Comparison of ENCODE assay signal across 9 cellular contexts in the genomic region with DNA sequence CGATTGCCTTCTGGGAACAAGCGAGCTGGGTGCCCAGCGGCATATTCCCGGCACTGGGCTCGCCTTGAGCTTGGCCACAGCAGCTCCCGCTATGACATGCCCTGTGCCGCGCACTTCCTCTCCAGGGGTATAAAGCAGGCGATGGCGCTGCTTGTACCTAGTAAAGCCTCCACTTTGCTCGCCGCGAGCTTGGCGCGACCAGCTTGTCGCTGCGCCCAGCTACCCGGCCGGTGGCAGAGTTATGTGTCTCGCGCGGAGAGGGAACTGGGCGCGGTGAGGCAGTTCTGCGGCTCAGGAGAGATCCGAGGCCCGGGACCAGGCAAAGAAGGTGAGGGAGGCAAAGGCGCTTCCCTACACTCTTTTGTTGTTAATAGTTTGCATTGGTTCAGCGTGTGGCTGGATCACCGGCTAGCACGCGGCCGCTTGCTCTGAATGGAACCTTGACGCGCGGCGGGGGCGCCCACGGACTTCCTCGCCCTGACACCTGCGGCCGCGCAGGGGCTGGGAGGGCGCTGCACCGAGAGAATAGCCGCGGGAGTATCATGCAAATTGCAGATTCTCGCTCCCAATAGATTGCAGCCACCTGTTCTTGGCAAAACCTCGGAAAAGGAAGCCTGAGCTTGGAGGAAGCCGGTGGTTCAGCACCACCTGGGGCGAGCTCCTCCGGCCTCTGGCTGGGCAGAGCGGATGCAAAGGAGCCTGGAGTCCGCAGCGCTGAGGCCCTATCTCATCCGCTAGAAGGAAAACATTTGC. TPM values are rescaled to one million over a fixed set of nuclear protein-coding genes. Genes with fewer than 3 reads are reported as not detected.
DNase-seq lines count a peak whose midpoint lies in the region; FAIRE-seq and TF ChIP-seq lines count a peak whose summit lies in the region.
"Had no signal": no experiment of that assay in that cellular context is flagged by ENCODE, and none has a peak within 500 bp of the region (broad histone marks: within the 10 kb centered on the region; RNA-seq: fewer than 3 reads in every experiment).

No MANE protein-coding gene starts in this region.

- no peak overlapping the region for H3K27ac ChIP-seq in WERI-Rb-1
- H3K27ac ChIP-seq in fibroblast of lung (ENCODE audit: insufficient read depth, low read length) = no peak overlapping the region
- no peak overlapping the region for H3K27ac ChIP-seq in small intestine (ENCODE audit: low read depth in 1 of 2, low read length in 1 of 2)
- no peak overlapping the region for H3K27ac ChIP-seq in ovary
- H3K27ac ChIP-seq: gastroesophageal sphincter had no signal

- H3K79me2 ChIP-seq in fibroblast of lung (ENCODE audit: control insufficient read depth, insufficient read depth, low read length) = peaks cover 19% of the 10 kb centered on the region

- peaks cover 2% of the 10 kb centered on the region for H4K20me1 ChIP-seq in fibroblast of lung (ENCODE audit: control insufficient read depth, extremely low read depth, insufficient read depth, low read length)

- TF ChIP-seq CTCF in GM13976 (IDR thresholded peaks at IDR 0.05; ENCODE audit: borderline replicate concordance, control extremely low read depth, extremely low read depth, insufficient read depth, missing control alignments) (peak; percentile 14), WERI-Rb-1 (IDR thresholded peaks at IDR 0.05; ENCODE audit: low read depth, low read length) (no peak), fibroblast of lung (conservative IDR thresholded peaks at IDR 0.05 in 1 of 2, IDR thresholded peaks at IDR 0.05 in 1 of 2; ENCODE audit: low read depth in 1 of 2, low read length in 2 of 2) (no peak), ovary (IDR thresholded peaks at IDR 0.05) (no peak)

- TF ChIP-seq EP300 in ovary (IDR thresholded peaks at IDR 0.05) = no peak

- H3K9me3 ChIP-seq in WERI-Rb-1 (ENCODE audit: severe bottlenecking) (peaks cover 9% of the 10 kb centered on the region), fibroblast of lung (ENCODE audit: control insufficient read depth, insufficient read depth, low read depth, low read length) (no peaks in the 10 kb centered on the region), small intestine (ENCODE audit: control insufficient read depth, low read depth) (no peaks in the 10 kb centered on the region), ovary (no peaks in the 10 kb centered on the region)
- H3K9me3 ChIP-seq: gastroesophageal sphincter had no signal

- peaks cover 69% of the 10 kb centered on the region for H3K27me3 ChIP-seq in WERI-Rb-1 (ENCODE audit: insufficient read depth, low read depth, severe bottlenecking)
- H3K27me3 ChIP-seq in fibroblast of lung (ENCODE audit: control insufficient read depth, insufficient read depth, low read length) = peaks cover 61% of the 10 kb centered on the region
- H3K27me3 ChIP-seq in small intestine (ENCODE audit: control insufficient read depth in 2 of 2, insufficient read depth in 2 of 2, low read length in 2 of 2) = peaks cover 34 to 48% of the 10 kb centered on the region in 2 donors
- peaks cover 12% of the 10 kb centered on the region for H3K27me3 ChIP-seq in ovary

- FAIRE-seq in small intestine (lab: Jason Lieb, UNC) = no peak

- H3K4me1 ChIP-seq in fibroblast of lung (ENCODE audit: control insufficient read depth, extremely low read depth, insufficient read depth, low read length) (no peaks in the 10 kb centered on the region), small intestine (ENCODE audit: control insufficient read depth in 2 of 2, insufficient read depth in 1 of 2, low read depth in 1 of 2, low read length in 1 of 2) (peaks cover under 1 to 7% of the 10 kb centered on the region in 2 donors), ovary (ENCODE audit: insufficient read depth) (peaks cover 6% of the 10 kb centered on the region)

- peak; percentile 53 for DNase-seq in GM13976 (ENCODE audit: low spot score)
- peak; percentile 47 for DNase-seq in WERI-Rb-1
- DNase-seq in fibroblast of lung (ENCODE audit: low read depth in 2 of 2) = peak; percentile 19 to 25
- DNase-seq in small intestine = peak; percentile 19
- no peak for DNase-seq in iPS-NIHi11 (ENCODE audit: low spot score)
- DNase-seq in ovary = no peak
- DNase-seq in SW 1271 (lab: John Stamatoyannopoulos, UW) = no peak

- H3K4me3 ChIP-seq in WERI-Rb-1 (ENCODE audit: low read depth, low read length) (peak overlapping the region; percentile 39), fibroblast of lung (replicated peaks in 1 of 4; ENCODE audit: control extremely low read depth in 1 of 4, insufficient read depth in 1 of 4, low read depth in 3 of 4, low read length in 4 of 4) (peak overlapping the region in 1 of 4 experiments; percentile 37), small intestine (ENCODE audit: low read depth in 1 of 2, low read length in 2 of 2) (peak overlapping the region in 1 of 2 donors; percentile 24), ovary (no peak overlapping the region)

- TF ChIP-seq POLR2A in ovary (IDR thresholded peaks at IDR 0.05) = no peak

- WGBS in small intestine, 3 donors = 1 to 3% (median 2%) methylated on average over 56 of the region's 56 CpGs
- 3 to 4% (median 4%) methylated on average over 49 to 56 of the region's 56 CpGs for WGBS in ovary, 3 donors

- H2AFZ ChIP-seq in fibroblast of lung (ENCODE audit: low read length) = no peak overlapping the region

- H3K4me2 ChIP-seq in fibroblast of lung (ENCODE audit: extremely low read depth, insufficient read depth, low read length) = peak overlapping the region; percentile 59

- peaks cover 20% of the 10 kb centered on the region for H3K36me3 ChIP-seq in WERI-Rb-1
- no peaks in the 10 kb centered on the region for H3K36me3 ChIP-seq in fibroblast of lung (ENCODE audit: control insufficient read depth, insufficient read depth, low read length)
- peaks cover 0 to under 1% of the 10 kb centered on the region in 2 donors for H3K36me3 ChIP-seq in small intestine (ENCODE audit: control insufficient read depth in 2 of 2, insufficient read depth in 2 of 2, low read length in 2 of 2)
- no peaks in the 10 kb centered on the region for H3K36me3 ChIP-seq in ovary

- H3K9ac ChIP-seq in fibroblast of lung (ENCODE audit: insufficient read depth, low read length) = no peak overlapping the region

- in situ Hi-C loops in GM13976 (cut with MboI; ENCODE audit: low sequenced_read_pairs, unreplicated experiment) = loop anchor here (5.0 kb wide), 1 partner anchor 241 kb away; no protein-coding TSS in a partner anchor

- intact Hi-C loops in ovary (cut with DNase I) = loop anchor here in 1 of 4 donors (10.0 kb wide), 1 partner anchor 146 kb away; the partner anchor contains the start of genes ACADSB and IKZF5

RNA-seq across cellular contexts. Expression of gene BUB3, which starts 3.0 kb away (rescaled TPM):
- total RNA-seq in fibroblast of lung = 98.9 and 195 TPM in 2 replicates
- 121 and 229 TPM in 2 replicates for polyA plus RNA-seq in fibroblast of lung
- 88.0 and 168 TPM in 2 replicates for polyA plus RNA-seq in fibroblast of lung (2012)
- polyA minus RNA-seq in fibroblast of lung (ENCODE audit: low replicate concordance) = 197 and 434 TPM in 2 replicates
- polyA plus RNA-seq in small intestine = 10 to 100 TPM; 37.6 to 74.9 (median 52.8) TPM
- 10 to 100 TPM; 56.0 to 63.1 (median 61.6) TPM for total RNA-seq in ovary
- 10 to 100 TPM; 54.8 to 57.0 TPM for polyA plus RNA-seq in ovary

RNA-seq across cellular contexts. Expression of gene HMX2, which starts 3.2 kb away (rescaled TPM):
- total RNA-seq in fibroblast of lung = not detected in 2 replicates
- not detected in 2 replicates for polyA plus RNA-seq in fibroblast of lung
- not detected in 2 replicates for polyA plus RNA-seq in fibroblast of lung (2012)
- polyA minus RNA-seq in fibroblast of lung (ENCODE audit: low replicate concordance) = not detected in 2 replicates
- under 1 TPM in 1 of 3 donors, not detected in 2; 0.48 TPM for polyA plus RNA-seq in small intestine
- not detected for total RNA-seq in ovary
- not detected for polyA plus RNA-seq in ovary
- total RNA-seq: gastroesophageal sphincter; T-helper 2 cell treated with Interferon-gamma antibody and Interleukin-4, amounts not matched to agents 100 ng/mL and 5 ng/mL, for 36 hours had no signal

RNA-seq across cellular contexts. Expression of gene HMX3, which starts 15.4 kb away (rescaled TPM):
- total RNA-seq in fibroblast of lung (not detected in 2 replicates), ovary (under 1 TPM in 1 of 7 donors, not detected in 6; 0.23 TPM)
- polyA plus RNA-seq in fibroblast of lung (not detected in 2 replicates), small intestine (under 1 TPM in 1 of 3 donors, not detected in 2; 0.51 TPM), ovary (not detected)
- not detected in 2 replicates for polyA plus RNA-seq in fibroblast of lung (2012)
- polyA minus RNA-seq in fibroblast of lung (ENCODE audit: low replicate concordance) = not detected in 2 replicates
- total RNA-seq: T-helper 2 cell treated with Interferon-gamma antibody and Interleukin-4, amounts not matched to agents 100 ng/mL and 5 ng/mL, for 36 hours had no signal

Comparison
In these comparisons a context has a peak if more than half of its experiments do, and no peak if none do; other contexts are left out.
1. DNase-seq: peak in GM13976 (single experiment), WERI-Rb-1 (single experiment), fibroblast of lung (2 of 2) and small intestine (single experiment); none in iPS-NIHi11 (single experiment), ovary (0 of 5) and SW 1271 (0 of 2).